In the genomic region with DNA sequence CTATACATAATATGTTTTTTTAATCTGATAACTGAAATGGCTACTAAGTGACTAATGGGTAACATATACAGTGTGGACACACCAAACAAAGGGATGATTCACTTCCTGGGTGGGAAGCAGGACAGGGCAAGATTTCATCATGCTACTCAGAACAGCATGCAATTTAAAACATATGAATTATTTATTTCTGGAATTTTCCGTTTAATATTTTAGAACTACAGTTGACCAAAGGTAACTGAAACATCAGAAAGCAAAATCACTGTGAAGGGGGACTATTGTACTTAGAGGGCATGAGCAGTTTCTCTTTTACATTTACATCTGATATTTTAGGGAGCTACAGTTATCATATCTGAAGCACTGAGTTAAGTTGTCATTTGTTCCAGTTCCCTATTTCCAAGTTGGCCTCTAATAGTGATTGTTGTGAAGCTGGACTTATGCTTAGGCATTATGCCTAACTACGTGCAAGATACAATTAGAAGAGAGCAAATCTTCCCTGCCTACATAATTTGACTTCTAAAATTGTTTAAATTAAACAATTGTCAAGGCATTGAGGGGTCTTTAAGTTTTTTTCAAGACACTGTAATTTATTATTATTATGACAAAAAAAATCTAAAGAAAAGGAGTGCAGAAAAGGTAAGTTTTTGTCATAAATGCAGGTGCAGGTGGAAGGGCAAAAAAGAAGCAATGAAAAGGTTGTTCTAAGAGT, we compare ENCODE assay signal across 1 cellular context.
TF ChIP-seq lines count a peak whose summit lies in the region.

No MANE protein-coding gene starts in this region.

TF ChIP-seq in GM23338, 12 proteins besides CTCF, POLR2A, EP300 and RAD21 (continued from another document):
- TF ChIP-seq REST (IDR thresholded peaks at IDR 0.05; ENCODE audit: unreplicated experiment) (no peak), POLR2AphosphoS5 (IDR thresholded peaks at IDR 0.05; ENCODE audit: low read depth) (no peak)
- TF ChIP-seq, protein P1, sequence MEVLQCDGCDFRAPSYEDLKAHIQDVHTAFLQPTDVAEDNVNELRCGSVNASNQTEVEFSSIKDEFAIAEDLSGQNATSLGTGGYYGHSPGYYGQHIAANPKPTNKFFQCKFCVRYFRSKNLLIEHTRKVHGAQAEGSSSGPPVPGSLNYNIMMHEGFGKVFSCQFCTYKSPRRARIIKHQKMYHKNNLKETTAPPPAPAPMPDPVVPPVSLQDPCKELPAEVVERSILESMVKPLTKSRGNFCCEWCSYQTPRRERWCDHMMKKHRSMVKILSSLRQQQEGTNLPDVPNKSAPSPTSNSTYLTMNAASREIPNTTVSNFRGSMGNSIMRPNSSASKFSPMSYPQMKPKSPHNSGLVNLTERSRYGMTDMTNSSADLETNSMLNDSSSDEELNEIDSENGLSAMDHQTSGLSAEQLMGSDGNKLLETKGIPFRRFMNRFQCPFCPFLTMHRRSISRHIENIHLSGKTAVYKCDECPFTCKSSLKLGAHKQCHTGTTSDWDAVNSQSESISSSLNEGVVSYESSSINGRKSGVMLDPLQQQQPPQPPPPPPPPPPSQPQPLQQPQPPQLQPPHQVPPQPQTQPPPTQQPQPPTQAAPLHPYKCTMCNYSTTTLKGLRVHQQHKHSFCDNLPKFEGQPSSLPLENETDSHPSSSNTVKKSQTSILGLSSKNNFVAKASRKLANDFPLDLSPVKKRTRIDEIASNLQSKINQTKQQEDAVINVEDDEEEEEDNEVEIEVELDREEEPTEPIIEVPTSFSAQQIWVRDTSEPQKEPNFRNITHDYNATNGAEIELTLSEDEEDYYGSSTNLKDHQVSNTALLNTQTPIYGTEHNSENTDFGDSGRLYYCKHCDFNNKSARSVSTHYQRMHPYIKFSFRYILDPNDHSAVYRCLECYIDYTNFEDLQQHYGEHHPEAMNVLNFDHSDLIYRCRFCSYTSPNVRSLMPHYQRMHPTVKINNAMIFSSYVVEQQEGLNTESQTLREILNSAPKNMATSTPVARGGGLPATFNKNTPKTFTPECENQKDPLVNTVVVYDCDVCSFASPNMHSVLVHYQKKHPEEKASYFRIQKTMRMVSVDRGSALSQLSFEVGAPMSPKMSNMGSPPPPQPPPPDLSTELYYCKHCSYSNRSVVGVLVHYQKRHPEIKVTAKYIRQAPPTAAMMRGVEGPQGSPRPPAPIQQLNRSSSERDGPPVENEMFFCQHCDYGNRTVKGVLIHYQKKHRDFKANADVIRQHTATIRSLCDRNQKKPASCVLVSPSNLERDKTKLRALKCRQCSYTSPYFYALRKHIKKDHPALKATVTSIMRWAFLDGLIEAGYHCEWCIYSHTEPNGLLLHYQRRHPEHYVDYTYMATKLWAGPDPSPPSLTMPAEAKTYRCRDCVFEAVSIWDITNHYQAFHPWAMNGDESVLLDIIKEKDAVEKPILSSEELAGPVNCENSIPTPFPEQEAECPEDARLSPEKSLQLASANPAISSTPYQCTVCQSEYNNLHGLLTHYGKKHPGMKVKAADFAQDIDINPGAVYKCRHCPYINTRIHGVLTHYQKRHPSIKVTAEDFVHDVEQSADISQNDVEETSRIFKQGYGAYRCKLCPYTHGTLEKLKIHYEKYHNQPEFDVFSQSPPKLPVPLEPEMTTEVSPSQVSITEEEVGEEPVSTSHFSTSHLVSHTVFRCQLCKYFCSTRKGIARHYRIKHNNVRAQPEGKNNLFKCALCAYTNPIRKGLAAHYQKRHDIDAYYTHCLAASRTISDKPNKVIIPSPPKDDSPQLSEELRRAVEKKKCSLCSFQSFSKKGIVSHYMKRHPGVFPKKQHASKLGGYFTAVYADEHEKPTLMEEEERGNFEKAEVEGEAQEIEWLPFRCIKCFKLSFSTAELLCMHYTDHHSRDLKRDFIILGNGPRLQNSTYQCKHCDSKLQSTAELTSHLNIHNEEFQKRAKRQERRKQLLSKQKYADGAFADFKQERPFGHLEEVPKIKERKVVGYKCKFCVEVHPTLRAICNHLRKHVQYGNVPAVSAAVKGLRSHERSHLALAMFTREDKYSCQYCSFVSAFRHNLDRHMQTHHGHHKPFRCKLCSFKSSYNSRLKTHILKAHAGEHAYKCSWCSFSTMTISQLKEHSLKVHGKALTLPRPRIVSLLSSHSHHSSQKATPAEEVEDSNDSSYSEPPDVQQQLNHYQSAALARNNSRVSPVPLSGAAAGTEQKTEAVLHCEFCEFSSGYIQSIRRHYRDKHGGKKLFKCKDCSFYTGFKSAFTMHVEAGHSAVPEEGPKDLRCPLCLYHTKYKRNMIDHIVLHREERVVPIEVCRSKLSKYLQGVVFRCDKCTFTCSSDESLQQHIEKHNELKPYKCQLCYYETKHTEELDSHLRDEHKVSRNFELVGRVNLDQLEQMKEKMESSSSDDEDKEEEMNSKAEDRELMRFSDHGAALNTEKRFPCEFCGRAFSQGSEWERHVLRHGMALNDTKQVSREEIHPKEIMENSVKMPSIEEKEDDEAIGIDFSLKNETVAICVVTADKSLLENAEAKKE (CRISPR knock-in tag; IDR thresholded peaks at IDR 0.05), result no peak
